Comparison of ENCODE assay signal across 1 cellular context in the genomic region with DNA sequence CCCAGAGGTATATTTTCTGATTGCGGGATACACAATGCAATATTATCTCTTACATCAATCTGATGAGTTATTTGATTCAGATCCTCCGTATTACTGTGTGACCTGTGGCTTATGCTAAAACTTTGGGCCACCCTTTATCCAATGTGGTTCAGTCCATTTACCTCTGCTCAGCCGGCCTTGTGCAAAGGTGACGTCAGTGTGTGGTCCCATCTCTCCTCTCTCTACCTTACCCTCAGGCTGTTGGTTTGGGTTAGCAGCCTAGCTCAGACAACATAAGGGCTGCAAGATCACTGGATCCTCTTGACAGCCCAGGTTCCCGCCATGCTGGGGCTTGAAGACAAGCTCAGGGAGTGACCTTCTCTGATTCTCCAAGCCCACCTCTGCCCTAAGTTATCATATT.
A peak's percentile ranks its signal among the peaks of the same experiment; 100 is the strongest.
TF ChIP-seq lines count a peak whose summit lies in the region.

No MANE protein-coding gene starts in this region.

TF ChIP-seq in HepG2, 621 proteins besides CTCF, POLR2A, EP300 and RAD21:
- TF ChIP-seq ZNF430 (CRISPR knock-in tag; IDR thresholded peaks at IDR 0.05) (no peak), ZBTB7A (CRISPR knock-in tag; IDR thresholded peaks at IDR 0.05) (0 out of 2 replicates have a peak, but pooled peaks have one; percentile 27), ZSCAN31 (CRISPR knock-in tag; IDR thresholded peaks at IDR 0.05; ENCODE audit: low read depth) (no peak), SMARCC2 (IDR thresholded peaks at IDR 0.05) (no peak), ATF7 (IDR thresholded peaks at IDR 0.05) (peak; percentile 65), ATF7 (CRISPR knock-in tag; IDR thresholded peaks at IDR 0.05) (no peak), ZNF790 (CRISPR knock-in tag; IDR thresholded peaks at IDR 0.05; ENCODE audit: borderline replicate concordance) (no peak), CREB1 (IDR thresholded peaks at IDR 0.05) (peak; percentile 62), CREB1 (CRISPR knock-in tag; IDR thresholded peaks at IDR 0.05) (no peak)
- TF ChIP-seq, protein P1, sequence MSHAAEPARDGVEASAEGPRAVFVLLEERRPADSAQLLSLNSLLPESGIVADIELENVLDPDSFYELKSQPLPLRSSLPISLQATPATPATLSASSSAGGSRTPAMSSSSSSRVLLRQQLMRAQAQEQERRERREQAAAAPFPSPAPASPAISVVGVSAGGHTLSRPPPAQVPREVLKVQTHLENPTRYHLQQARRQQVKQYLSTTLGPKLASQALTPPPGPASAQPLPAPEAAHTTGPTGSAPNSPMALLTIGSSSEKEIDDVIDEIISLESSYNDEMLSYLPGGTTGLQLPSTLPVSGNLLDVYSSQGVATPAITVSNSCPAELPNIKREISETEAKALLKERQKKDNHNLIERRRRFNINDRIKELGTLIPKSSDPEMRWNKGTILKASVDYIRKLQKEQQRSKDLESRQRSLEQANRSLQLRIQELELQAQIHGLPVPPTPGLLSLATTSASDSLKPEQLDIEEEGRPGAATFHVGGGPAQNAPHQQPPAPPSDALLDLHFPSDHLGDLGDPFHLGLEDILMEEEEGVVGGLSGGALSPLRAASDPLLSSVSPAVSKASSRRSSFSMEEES (CRISPR knock-in tag; IDR thresholded peaks at IDR 0.05) = no peak
